Comparison of ENCODE assay signal across 8 cellular contexts in the genomic region with DNA sequence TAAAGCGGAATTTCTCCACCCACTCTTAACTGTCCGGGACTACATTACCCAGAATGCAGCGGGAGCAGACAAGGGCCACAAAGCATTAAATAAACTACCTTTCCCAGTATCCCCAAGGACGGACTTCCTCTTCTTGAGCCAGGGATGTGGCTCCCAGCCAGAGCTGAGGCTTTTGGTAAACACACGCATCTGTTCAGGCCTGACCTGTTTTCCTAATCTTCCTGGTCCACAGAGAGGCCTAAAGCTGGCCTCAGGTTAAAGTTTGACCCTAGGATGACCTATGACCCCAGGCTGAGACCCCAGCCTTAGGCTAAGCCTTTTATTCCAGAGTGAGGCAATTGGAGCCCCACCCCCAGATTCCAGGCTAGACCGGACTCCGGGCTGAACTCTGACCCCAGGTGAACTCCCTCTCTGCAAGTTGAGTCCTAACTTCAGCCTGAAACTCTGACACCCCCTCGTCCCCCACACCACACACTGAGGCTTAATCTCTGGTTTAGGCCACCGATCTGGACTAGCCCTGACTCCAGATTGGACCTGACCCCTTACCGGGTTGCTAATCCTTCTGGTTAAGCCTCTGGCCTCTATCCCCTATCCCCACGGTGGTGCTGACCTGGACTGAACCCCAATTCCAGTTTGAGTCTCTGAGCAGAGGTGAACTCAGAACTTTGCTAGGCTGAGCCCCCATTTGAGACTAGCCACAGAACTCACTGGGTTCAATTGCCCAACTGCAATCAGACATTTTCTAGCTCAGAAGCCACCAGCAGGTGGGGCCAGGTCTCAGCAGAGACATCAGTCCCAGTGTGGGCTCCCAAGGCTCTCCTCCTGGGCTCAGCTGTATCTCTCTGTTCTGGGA. TPM values are rescaled to one million over a fixed set of nuclear protein-coding genes. Genes with fewer than 3 reads are reported as not detected.
DNase-seq lines count a peak whose midpoint lies in the region; ATAC-seq and TF ChIP-seq lines count a peak whose summit lies in the region.

No MANE protein-coding gene starts in this region.

- H3K36me3 Mint-ChIP-seq in naive thymus-derived CD4-positive, alpha-beta T cell = peaks cover 0 to 8% (median 0%) of the 10 kb centered on the region in 5 donors
- peaks cover 8% of the 10 kb centered on the region for H3K36me3 Mint-ChIP-seq in stimulated activated naive CD8-positive, alpha-beta T cell treated with anti-CD3 and anti-CD28 coated beads, Interleukin-15, Interleukin-2, amounts not matched to agents 100 ng/mL and 50 ng/mL, for 24 hours (ENCODE audit: low read depth)

- peak overlapping the region; percentile 67; the same call in 1 of the 2 replicates for H3K4me3 ChIP-seq in PC-3 (ENCODE audit: low read length)
- H3K4me3 ChIP-seq in esophagus muscularis mucosa = peak overlapping the region; percentile 84 to 96 (median 90)
- H3K4me3 ChIP-seq in naive thymus-derived CD4-positive, alpha-beta T cell (ENCODE audit: low read length) = peak overlapping the region; percentile 11

- no peaks in the 10 kb centered on the region for H4K20me1 ChIP-seq in PC-3 (ENCODE audit: low read length)

- H3K27ac Mint-ChIP-seq in naive thymus-derived CD4-positive, alpha-beta T cell = peak overlapping the region; percentile 87 to 99 (median 95)
- peak overlapping the region; percentile 96 for H3K27ac Mint-ChIP-seq in stimulated activated naive CD8-positive, alpha-beta T cell treated with anti-CD3 and anti-CD28 coated beads, Interleukin-15, Interleukin-2, amounts not matched to agents 100 ng/mL and 50 ng/mL, for 24 hours

- TF ChIP-seq CTCF in PC-3 (conservative IDR thresholded peaks at IDR 0.05; ENCODE audit: low read depth, low read length) (peak; percentile 92), esophagus muscularis mucosa (IDR thresholded peaks at IDR 0.05) (peak; percentile 56 to 73 (median 66))

- intact Hi-C loops in PC-3 (cut with micrococcal nuclease) = loop anchor here (1.0 to 5.0 kb wide), 4 partner anchors 29 to 222 kb away; a partner anchor contains a TSS
- intact Hi-C loops in esophagus muscularis mucosa (cut with DNase I) = loop anchor here (5.0 to 10.0 kb wide), 3 partner anchors 103 to 221 kb away; no protein-coding TSS in a partner anchor
- intact Hi-C loops in naive thymus-derived CD4-positive, alpha-beta T cell (cut with micrococcal nuclease) = loop anchor here (1.0 to 10.0 kb wide), 31 partner anchors 15 to 1183 kb away; a partner anchor contains a TSS

- H3K4me3 Mint-ChIP-seq in naive thymus-derived CD4-positive, alpha-beta T cell = peak overlapping the region; percentile 89 to 98 (median 96)
- peak overlapping the region; percentile 96 for H3K4me3 Mint-ChIP-seq in stimulated activated naive CD8-positive, alpha-beta T cell treated with anti-CD3 and anti-CD28 coated beads, Interleukin-15, Interleukin-2, amounts not matched to agents 100 ng/mL and 50 ng/mL, for 24 hours

- TF ChIP-seq EP300 in esophagus muscularis mucosa (IDR thresholded peaks at IDR 0.05) = no peak

- H3K36me3 ChIP-seq in PC-3 (ENCODE audit: low read depth, low read length) = peaks cover 5% of the 10 kb centered on the region
- peaks cover 0 to 20% (median 18%) of the 10 kb centered on the region in 4 donors for H3K36me3 ChIP-seq in esophagus muscularis mucosa
- peaks cover 0 to 13% (median 1%) of the 10 kb centered on the region in 3 experiments for H3K36me3 ChIP-seq in naive thymus-derived CD4-positive, alpha-beta T cell (ENCODE audit: control insufficient read depth in 2 of 3, insufficient read depth in 3 of 3, low read length in 3 of 3)

- no peaks in the 10 kb centered on the region for H3F3A ChIP-seq in PC-3 (ENCODE audit: low read length, unreplicated experiment)

- peaks cover 24 to 41% (median 37%) of the 10 kb centered on the region in 7 donors for H3K4me1 Mint-ChIP-seq in naive thymus-derived CD4-positive, alpha-beta T cell
- H3K4me1 Mint-ChIP-seq in stimulated activated naive CD8-positive, alpha-beta T cell treated with anti-CD3 and anti-CD28 coated beads, Interleukin-15, Interleukin-2, amounts not matched to agents 100 ng/mL and 50 ng/mL, for 24 hours (ENCODE audit: low read depth) = peaks cover 44% of the 10 kb centered on the region

- peaks cover 47% of the 10 kb centered on the region for H3K79me2 ChIP-seq in PC-3 (ENCODE audit: low read length)

- no TSS peak for BruUV-seq in PC-3 (replicated peaks; lab: Mats Ljungman, UMichigan)

- H3K4me1 ChIP-seq in PC-3 (ENCODE audit: insufficient read depth, low read length) (peaks cover 31% of the 10 kb centered on the region), esophagus muscularis mucosa (peaks cover 43 to 75% (median 56%) of the 10 kb centered on the region in 4 donors)
- H3K4me1 ChIP-seq in naive thymus-derived CD4-positive, alpha-beta T cell (ENCODE audit: control insufficient read depth in 2 of 2, insufficient read depth in 2 of 2, low read length in 2 of 2) = peaks cover 31 to 32% of the 10 kb centered on the region in 2 donors

- peak overlapping the region; percentile 50 for H3K27ac ChIP-seq in PC-3 (ENCODE audit: low read length)
- H3K27ac ChIP-seq in esophagus muscularis mucosa (replicated peaks in 1 of 4) = peak overlapping the region; percentile 92 to 96 (median 95)
- H3K27ac ChIP-seq in naive thymus-derived CD4-positive, alpha-beta T cell (ENCODE audit: low read depth, low read length) = peak overlapping the region; percentile 67

- H3K9ac ChIP-seq in PC-3 (ENCODE audit: low read length) = no peak overlapping the region

- TF ChIP-seq POLR2A in esophagus muscularis mucosa (IDR thresholded peaks at IDR 0.05; ENCODE audit: low read depth) = no peak

- H3K9me3 Mint-ChIP-seq in naive thymus-derived CD4-positive, alpha-beta T cell = no peaks in the 10 kb centered on the region
- no peaks in the 10 kb centered on the region for H3K9me3 Mint-ChIP-seq in stimulated activated naive CD8-positive, alpha-beta T cell treated with anti-CD3 and anti-CD28 coated beads, Interleukin-15, Interleukin-2, amounts not matched to agents 100 ng/mL and 50 ng/mL, for 24 hours

- H3K27me3 Mint-ChIP-seq in naive thymus-derived CD4-positive, alpha-beta T cell = peaks cover 0 to 3% (median 0%) of the 10 kb centered on the region in 5 donors
- no peaks in the 10 kb centered on the region for H3K27me3 Mint-ChIP-seq in stimulated activated naive CD8-positive, alpha-beta T cell treated with anti-CD3 and anti-CD28 coated beads, Interleukin-15, Interleukin-2, amounts not matched to agents 100 ng/mL and 50 ng/mL, for 24 hours

- DNase-seq in Daoy (ENCODE audit: low read depth) (peak; percentile 85), PC-3 (peak; percentile 100), activated T-cell treated with anti-CD3 and anti-CD28 coated beads for 48 hours (ENCODE audit: low read depth) (peak; percentile 70), esophagus muscularis mucosa (ENCODE audit: extremely low spot score) (peak; percentile 99)
- DNase-seq in naive thymus-derived CD4-positive, alpha-beta T cell = peak; percentile 49 to 75 (median 71)

- ATAC-seq in HG03439 (IDR thresholded peaks at IDR 0.05; ENCODE audit: unreplicated experiment) (peak; percentile 10), PC-3 (peak; percentile 35), HG02610 (IDR thresholded peaks at IDR 0.05; ENCODE audit: unreplicated experiment) (no peak)
- no peak for ATAC-seq in naive thymus-derived CD4-positive, alpha-beta T cell

- H2AFZ ChIP-seq in PC-3 (ENCODE audit: low read length) = peak overlapping the region; percentile 96

- POLR2A ChIA-PET in PC-3 (lab: Charles Lee; ENCODE audit: unreplicated experiment) = no interaction called here
- POLR2A ChIA-PET in naive thymus-derived CD4-positive, alpha-beta T cell (lab: Charles Lee) = interaction anchor here (0.6 to 3.1 kb wide), 19 partner anchors 10 to 519 kb away, joined by 3 to 35 read pairs (median 4); a partner anchor contains a TSS

- CTCF ChIA-PET in PC-3 (lab: Charles Lee) = interaction anchor here (0.6 to 2.3 kb wide), 5 partner anchors 124 to 285 kb away, joined by 6 to 40 read pairs (median 6); no protein-coding TSS in a partner anchor
- CTCF ChIA-PET in naive thymus-derived CD4-positive, alpha-beta T cell (lab: Charles Lee) = interaction anchor here (0.6 to 2.9 kb wide), 13 partner anchors 16 to 1048 kb away, joined by 3 to 64 read pairs (median 4); a partner anchor contains a TSS

- H3K9me3 ChIP-seq in PC-3 (ENCODE audit: low read length) = no peaks in the 10 kb centered on the region
- no peaks in the 10 kb centered on the region for H3K9me3 ChIP-seq in esophagus muscularis mucosa
- no peaks in the 10 kb centered on the region for H3K9me3 ChIP-seq in naive thymus-derived CD4-positive, alpha-beta T cell (ENCODE audit: control insufficient read depth in 2 of 3, low read length in 3 of 3)

- no peaks in the 10 kb centered on the region for H3K9me2 ChIP-seq in PC-3 (replicated peaks; ENCODE audit: low read length)

- H3K27me3 ChIP-seq in PC-3 (ENCODE audit: low read length) (no peaks in the 10 kb centered on the region), esophagus muscularis mucosa (no peaks in the 10 kb centered on the region)
- no peaks in the 10 kb centered on the region for H3K27me3 ChIP-seq in naive thymus-derived CD4-positive, alpha-beta T cell (ENCODE audit: control insufficient read depth in 2 of 2, insufficient read depth in 2 of 2, low read length in 2 of 2)

- H3K4me2 ChIP-seq in PC-3 (ENCODE audit: low read length) = peak overlapping the region; percentile 95

- WGBS in esophagus muscularis mucosa = 11% methylated on average over 10 of the region's 11 CpGs

RNA-seq across cellular contexts. Expression of a gene that starts 0.7 kb away (rescaled TPM):
- 26.3 and 35.7 TPM in 2 replicates for total RNA-seq in Daoy (2014; rRNA removed; shearing (Covaris generic))
- 59.0 and 78.7 TPM in 2 replicates for total RNA-seq in PC-3 (2014; rRNA removed)
- total RNA-seq in esophagus muscularis mucosa = 10 to 100 TPM; 38.2 to 61.7 (median 48.2) TPM
- total RNA-seq in naive thymus-derived CD4-positive, alpha-beta T cell = 10 to 100 TPM; 36.1 to 81.6 (median 61.9) TPM
- 10 to 100 TPM; 70.6 to 96.5 TPM for polyA plus RNA-seq in naive thymus-derived CD4-positive, alpha-beta T cell

RNA-seq across cellular contexts. Expression of a gene that starts 1.4 kb away (rescaled TPM):
- total RNA-seq in Daoy (2014; rRNA removed; shearing (Covaris generic)) = 39.6 and 53.9 TPM in 2 replicates
- 96.6 and 106 TPM in 2 replicates for total RNA-seq in PC-3 (2014; rRNA removed)
- 100 to 1,000 TPM in 3 of 4 donors, 10 to 100 TPM in 1; 85.8 to 148 (median 118) TPM for total RNA-seq in esophagus muscularis mucosa
- total RNA-seq in naive thymus-derived CD4-positive, alpha-beta T cell = 10 to 100 TPM in 1 of 5 experiments, 1 to 10 TPM in 4; 2.9 to 17.4 (median 5.4) TPM
- 1 to 10 TPM in 1 of 2 donors, under 1 TPM in 1; 0.74 to 1.8 TPM for polyA plus RNA-seq in naive thymus-derived CD4-positive, alpha-beta T cell

RNA-seq across cellular contexts. Expression of a gene that starts 17.6 kb away (rescaled TPM):
- 7.9 and 10.2 TPM in 2 replicates for total RNA-seq in Daoy (2014; rRNA removed; shearing (Covaris generic))
- total RNA-seq in PC-3 (2014; rRNA removed) (13.3 and 16.9 TPM in 2 replicates), esophagus muscularis mucosa (1,000 to 10,000 TPM in 1 of 4 donors, 100 to 1,000 TPM in 3; 393 to 1,020 (median 677) TPM)
- 1 to 10 TPM in 3 of 5 experiments, under 1 TPM in 2; 0.57 to 3.7 (median 1.8) TPM for total RNA-seq in naive thymus-derived CD4-positive, alpha-beta T cell
- not detected for polyA plus RNA-seq in naive thymus-derived CD4-positive, alpha-beta T cell

RNA-seq across cellular contexts. Expression of a gene that starts 29.1 kb away (rescaled TPM):
- total RNA-seq in Daoy (2014; rRNA removed; shearing (Covaris generic)) = 1.3 and 1.8 TPM in 2 replicates
- 141 and 162 TPM in 2 replicates for total RNA-seq in PC-3 (2014; rRNA removed)
- under 1 TPM in 2 of 4 donors, not detected in 2; 0.33 to 0.34 TPM for total RNA-seq in esophagus muscularis mucosa
- 10 to 100 TPM; 27.9 to 64.7 (median 57.4) TPM for total RNA-seq in naive thymus-derived CD4-positive, alpha-beta T cell
- polyA plus RNA-seq in naive thymus-derived CD4-positive, alpha-beta T cell = 10 to 100 TPM; 35.2 to 60.4 TPM

RNA-seq across cellular contexts. Expression of a gene that starts 34.4 kb away (rescaled TPM):
- total RNA-seq in Daoy (2014; rRNA removed; shearing (Covaris generic)) = 0.40 and 1.7 TPM in 2 replicates
- total RNA-seq in PC-3 (2014; rRNA removed) = 3.0 and 3.2 TPM in 2 replicates
- 1 to 10 TPM; 2.9 to 8.0 (median 4.1) TPM for total RNA-seq in esophagus muscularis mucosa
- total RNA-seq in naive thymus-derived CD4-positive, alpha-beta T cell = 100 to 1,000 TPM in 3 of 5 experiments, 10 to 100 TPM in 2; 90.5 to 132 (median 115) TPM
- polyA plus RNA-seq in naive thymus-derived CD4-positive, alpha-beta T cell = 10 to 100 TPM; 26.2 to 41.4 TPM

Comparison
In these comparisons a context has a peak if more than half of its experiments do, and no peak if none do; other contexts are left out.
1. ATAC-seq: peak in HG03439 (single experiment) and PC-3 (single experiment); none in naive thymus-derived CD4-positive, alpha-beta T cell (single experiment) and HG02610 (single experiment).
2. H3K4me3 ChIP-seq: peak in every context shown above with its lines; median percentile 90 in esophagus muscularis mucosa; 67 in PC-3; 11 in naive thymus-derived CD4-positive, alpha-beta T cell.
3. RNA of a gene that starts 17.6 kb away (total RNA-seq): 393 to 1,020 TPM in esophagus muscularis mucosa; 13.3 to 16.9 TPM in PC-3, 7.9 to 10.2 TPM in Daoy and 0.57 to 3.7 TPM in naive thymus-derived CD4-positive, alpha-beta T cell; every median in the first group is over 10 times any median in the second.
4. Peak in every context shown above with its lines, with median percentiles within 50 percentile points of each other: DNase-seq and H3K27ac ChIP-seq.